ENCODE assay signal across 15 cellular contexts in genomic region chr20:40156600-40157307, GRCh38.
DNase-seq lines count a peak whose midpoint lies in the region; ATAC-seq and TF ChIP-seq lines count a peak whose summit lies in the region.
"Had no signal": no experiment of that assay in that cellular context is flagged by ENCODE, and none has a peak within 500 bp of the region (broad histone marks: within the 10 kb centered on the region; RNA-seq: fewer than 3 reads in every experiment).

No MANE protein-coding gene starts in this region.

- no peak overlapping the region for H3K4me2 ChIP-seq in SK-N-SH

- POLR2A ChIA-PET in SK-N-SH (lab: Yijun Ruan, JAX) = no interaction called here

- 23% methylated on average over 4 of the region's 4 CpGs for WGBS in SK-N-SH (ENCODE audit: low lambda C conversion rate)

- H3K4me1 ChIP-seq in SK-N-SH (ENCODE audit: control insufficient read depth in 1 of 2, insufficient read depth in 2 of 2, low read depth in 1 of 2, low read length in 1 of 2) = no peaks in the 10 kb centered on the region
- H3K4me1 ChIP-seq in breast epithelium = no peaks in the 10 kb centered on the region
- H3K4me1 ChIP-seq: SJSA1 had no signal

- H3K36me3 ChIP-seq in SK-N-SH (replicated peaks in 1 of 2; ENCODE audit: control insufficient read depth in 1 of 2, insufficient read depth in 2 of 2, low read length in 1 of 2) = no peaks in the 10 kb centered on the region
- H3K36me3 ChIP-seq in breast epithelium = no peaks in the 10 kb centered on the region
- H3K36me3 ChIP-seq: SJSA1 had no signal

- TF ChIP-seq POLR2A in breast epithelium (IDR thresholded peaks at IDR 0.05) = no peak

- H3K27ac ChIP-seq in SK-N-SH (ENCODE audit: low read depth in 2 of 2, low read length in 1 of 2) (no peak overlapping the region), breast epithelium (no peak overlapping the region)
- H3K27ac ChIP-seq: SJSA1 had no signal

- no peaks in the 10 kb centered on the region for H3K9me3 Mint-ChIP-seq in nephron progenitor cell
- no peaks in the 10 kb centered on the region for H3K9me3 Mint-ChIP-seq in activated T-cell treated with anti-CD3 and anti-CD28 coated beads, Interleukin-2, amount 50 U/mL, for 24 hours
- H3K9me3 Mint-ChIP-seq: activated CD4-positive, alpha-beta T cell treated with anti-CD3 and anti-CD28 coated beads, Interleukin-2, amount 10 ng/mL, durations not matched to agents 24 days and 14 days; activated naive CD8-positive, alpha-beta T cell treated with anti-CD3 and anti-CD28 coated beads, Interleukin-2, amount 10 ng/mL, durations not matched to agents 7 days and 5 days had no signal

- TF ChIP-seq RAD21 in SK-N-SH (IDR thresholded peaks at IDR 0.05; ENCODE audit: low read length) = no peak

- no peaks in the 10 kb centered on the region; the same call in 1 of the 2 replicates for H3K27me3 ChIP-seq in SK-N-SH (ENCODE audit: insufficient read depth)
- no peaks in the 10 kb centered on the region for H3K27me3 ChIP-seq in breast epithelium
- H3K27me3 ChIP-seq: SJSA1 had no signal

- intact Hi-C loops in breast epithelium (cut with DNase I; ENCODE audit: low total_unique reads) = no loop called here

- no peak for TF ChIP-seq EP300 in SK-N-SH (IDR thresholded peaks at IDR 0.05; ENCODE audit: borderline replicate concordance in 1 of 2, low read depth in 1 of 2, low read length in 1 of 2)

- no peak overlapping the region for H3K4me3 Mint-ChIP-seq in nephron progenitor cell
- no peak overlapping the region for H3K4me3 Mint-ChIP-seq in activated T-cell treated with anti-CD3 and anti-CD28 coated beads, Interleukin-2, amount 50 U/mL, for 24 hours
- H3K4me3 Mint-ChIP-seq: activated CD4-positive, alpha-beta T cell treated with anti-CD3 and anti-CD28 coated beads, Interleukin-2, amount 10 ng/mL, durations not matched to agents 24 days and 14 days; activated naive CD8-positive, alpha-beta T cell treated with anti-CD3 and anti-CD28 coated beads, Interleukin-2, amount 10 ng/mL, durations not matched to agents 7 days and 5 days had no signal

- DNase-seq in nephron progenitor cell (peak; percentile 9), SK-N-SH (no peak), breast epithelium (ENCODE audit: low spot score in 2 of 2) (no peak)
- no peak for DNase-seq in stimulated activated naive CD4-positive, alpha-beta T cell (lab: John Stamatoyannopoulos, UW)
- DNase-seq in activated T-cell treated with anti-CD3 and anti-CD28 coated beads, Interleukin-2, amount 50 U/mL, for 24 hours = no peak
- DNase-seq: activated CD4-positive, alpha-beta T cell treated with anti-CD3 and anti-CD28 coated beads, Interleukin-2, amount 10 ng/mL, durations not matched to agents 24 days and 14 days; activated naive CD8-positive, alpha-beta T cell treated with anti-CD3 and anti-CD28 coated beads, Interleukin-2, amount 10 ng/mL, durations not matched to agents 7 days and 5 days; Calu3; head of caudate nucleus; KG1; NCI-H2227 treated with DMSO at 0.1 percent for 48 hours had no signal

- H3K9me3 ChIP-seq in SK-N-SH = no peaks in the 10 kb centered on the region
- no peaks in the 10 kb centered on the region for H3K9me3 ChIP-seq in breast epithelium
- H3K9me3 ChIP-seq: SJSA1 had no signal

- no peak overlapping the region for H2AFZ ChIP-seq in SK-N-SH (ENCODE audit: low read depth)

- no peaks in the 10 kb centered on the region for H3K27me3 Mint-ChIP-seq in nephron progenitor cell (ENCODE audit: low read depth, poor library complexity)
- H3K27me3 Mint-ChIP-seq in activated T-cell treated with anti-CD3 and anti-CD28 coated beads, Interleukin-2, amount 50 U/mL, for 24 hours = no peaks in the 10 kb centered on the region
- H3K27me3 Mint-ChIP-seq: activated CD4-positive, alpha-beta T cell treated with anti-CD3 and anti-CD28 coated beads, Interleukin-2, amount 10 ng/mL, durations not matched to agents 24 days and 14 days; activated naive CD8-positive, alpha-beta T cell treated with anti-CD3 and anti-CD28 coated beads, Interleukin-2, amount 10 ng/mL, durations not matched to agents 7 days and 5 days had no signal

- no peak overlapping the region for H3K27ac Mint-ChIP-seq in nephron progenitor cell
- H3K27ac Mint-ChIP-seq in activated T-cell treated with anti-CD3 and anti-CD28 coated beads, Interleukin-2, amount 50 U/mL, for 24 hours = no peak overlapping the region
- H3K27ac Mint-ChIP-seq: activated CD4-positive, alpha-beta T cell treated with anti-CD3 and anti-CD28 coated beads, Interleukin-2, amount 10 ng/mL, durations not matched to agents 24 days and 14 days; activated naive CD8-positive, alpha-beta T cell treated with anti-CD3 and anti-CD28 coated beads, Interleukin-2, amount 10 ng/mL, durations not matched to agents 7 days and 5 days had no signal

- H3K79me2 ChIP-seq in SK-N-SH (ENCODE audit: insufficient read depth) = no peaks in the 10 kb centered on the region

- no peaks in the 10 kb centered on the region for H3K9me2 ChIP-seq in SK-N-SH

- TF ChIP-seq CTCF in nephron progenitor cell (IDR thresholded peaks at IDR 0.05) = no peak
- TF ChIP-seq CTCF in SK-N-SH (IDR thresholded peaks at IDR 0.05) = no peak
- no peak for TF ChIP-seq CTCF in breast epithelium (IDR thresholded peaks at IDR 0.05)

- H3K4me3 ChIP-seq in SK-N-SH (ENCODE audit: low read depth in 2 of 2, low read length in 1 of 2) (no peak overlapping the region), breast epithelium (no peak overlapping the region)
- H3K4me3 ChIP-seq: SJSA1 had no signal

- no peaks in the 10 kb centered on the region for H3K36me3 Mint-ChIP-seq in nephron progenitor cell (ENCODE audit: low read depth)
- no peaks in the 10 kb centered on the region for H3K36me3 Mint-ChIP-seq in activated T-cell treated with anti-CD3 and anti-CD28 coated beads, Interleukin-2, amount 50 U/mL, for 24 hours (ENCODE audit: low read depth)
- H3K36me3 Mint-ChIP-seq: activated naive CD8-positive, alpha-beta T cell treated with anti-CD3 and anti-CD28 coated beads, Interleukin-2, amount 10 ng/mL, durations not matched to agents 7 days and 5 days had no signal

- no peaks in the 10 kb centered on the region for H3K4me1 Mint-ChIP-seq in nephron progenitor cell
- no peaks in the 10 kb centered on the region for H3K4me1 Mint-ChIP-seq in activated T-cell treated with anti-CD3 and anti-CD28 coated beads, Interleukin-2, amount 50 U/mL, for 24 hours (ENCODE audit: low read depth)
- H3K4me1 Mint-ChIP-seq: activated CD4-positive, alpha-beta T cell treated with anti-CD3 and anti-CD28 coated beads, Interleukin-2, amount 10 ng/mL, durations not matched to agents 24 days and 14 days; activated naive CD8-positive, alpha-beta T cell treated with anti-CD3 and anti-CD28 coated beads, Interleukin-2, amount 10 ng/mL, durations not matched to agents 7 days and 5 days had no signal

- no peaks in the 10 kb centered on the region for H3F3A ChIP-seq in SK-N-SH (replicated peaks; ENCODE audit: insufficient read depth)

- CTCF ChIA-PET in SK-N-SH (lab: Yijun Ruan, JAX) = no interaction called here

- H4K20me1 ChIP-seq in SK-N-SH (ENCODE audit: insufficient read depth) = no peaks in the 10 kb centered on the region

- ATAC-seq in GM19035 (IDR thresholded peaks at IDR 0.05; ENCODE audit: unreplicated experiment) (peak; percentile 84), GM21723 (IDR thresholded peaks at IDR 0.05; ENCODE audit: unreplicated experiment) (peak; percentile 95), HG03139 (IDR thresholded peaks at IDR 0.05; ENCODE audit: unreplicated experiment) (peak; percentile 86)

- H3K9ac ChIP-seq in SK-N-SH = no peak overlapping the region

TF ChIP-seq in SK-N-SH, 30 proteins besides CTCF, POLR2A, EP300 and RAD21 (continues in another document):
- no peak for TF ChIP-seq MEF2A (IDR thresholded peaks at IDR 0.05; ENCODE audit: borderline replicate concordance, low read depth)
- no peak for TF ChIP-seq TCF12 (IDR thresholded peaks at IDR 0.05)
- TF ChIP-seq, protein P1, sequence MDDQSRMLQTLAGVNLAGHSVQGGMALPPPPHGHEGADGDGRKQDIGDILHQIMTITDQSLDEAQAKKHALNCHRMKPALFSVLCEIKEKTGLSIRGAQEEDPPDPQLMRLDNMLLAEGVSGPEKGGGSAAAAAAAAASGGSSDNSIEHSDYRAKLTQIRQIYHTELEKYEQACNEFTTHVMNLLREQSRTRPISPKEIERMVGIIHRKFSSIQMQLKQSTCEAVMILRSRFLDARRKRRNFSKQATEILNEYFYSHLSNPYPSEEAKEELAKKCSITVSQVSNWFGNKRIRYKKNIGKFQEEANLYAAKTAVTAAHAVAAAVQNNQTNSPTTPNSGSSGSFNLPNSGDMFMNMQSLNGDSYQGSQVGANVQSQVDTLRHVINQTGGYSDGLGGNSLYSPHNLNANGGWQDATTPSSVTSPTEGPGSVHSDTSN (IDR thresholded peaks at IDR 0.05) = no peak
- no peak for TF ChIP-seq USF2 (IDR thresholded peaks at IDR 0.05; ENCODE audit: borderline replicate concordance, low read depth, low read length)
- no peak for TF ChIP-seq JUND (IDR thresholded peaks at IDR 0.05)
- no peak for TF ChIP-seq GATA2 (CRISPR knock-in tag; IDR thresholded peaks at IDR 0.05)
- TF ChIP-seq, protein P2, sequence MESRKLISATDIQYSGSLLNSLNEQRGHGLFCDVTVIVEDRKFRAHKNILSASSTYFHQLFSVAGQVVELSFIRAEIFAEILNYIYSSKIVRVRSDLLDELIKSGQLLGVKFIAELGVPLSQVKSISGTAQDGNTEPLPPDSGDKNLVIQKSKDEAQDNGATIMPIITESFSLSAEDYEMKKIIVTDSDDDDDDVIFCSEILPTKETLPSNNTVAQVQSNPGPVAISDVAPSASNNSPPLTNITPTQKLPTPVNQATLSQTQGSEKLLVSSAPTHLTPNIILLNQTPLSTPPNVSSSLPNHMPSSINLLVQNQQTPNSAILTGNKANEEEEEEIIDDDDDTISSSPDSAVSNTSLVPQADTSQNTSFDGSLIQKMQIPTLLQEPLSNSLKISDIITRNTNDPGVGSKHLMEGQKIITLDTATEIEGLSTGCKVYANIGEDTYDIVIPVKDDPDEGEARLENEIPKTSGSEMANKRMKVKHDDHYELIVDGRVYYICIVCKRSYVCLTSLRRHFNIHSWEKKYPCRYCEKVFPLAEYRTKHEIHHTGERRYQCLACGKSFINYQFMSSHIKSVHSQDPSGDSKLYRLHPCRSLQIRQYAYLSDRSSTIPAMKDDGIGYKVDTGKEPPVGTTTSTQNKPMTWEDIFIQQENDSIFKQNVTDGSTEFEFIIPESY (IDR thresholded peaks at IDR 0.05; ENCODE audit: borderline replicate concordance, low read depth) = no peak
- no peak for TF ChIP-seq SIN3A (IDR thresholded peaks at IDR 0.05; ENCODE audit: borderline replicate concordance, low read depth, low read length)
